19 cellular contexts compared by ENCODE assay signal in the genomic region with DNA sequence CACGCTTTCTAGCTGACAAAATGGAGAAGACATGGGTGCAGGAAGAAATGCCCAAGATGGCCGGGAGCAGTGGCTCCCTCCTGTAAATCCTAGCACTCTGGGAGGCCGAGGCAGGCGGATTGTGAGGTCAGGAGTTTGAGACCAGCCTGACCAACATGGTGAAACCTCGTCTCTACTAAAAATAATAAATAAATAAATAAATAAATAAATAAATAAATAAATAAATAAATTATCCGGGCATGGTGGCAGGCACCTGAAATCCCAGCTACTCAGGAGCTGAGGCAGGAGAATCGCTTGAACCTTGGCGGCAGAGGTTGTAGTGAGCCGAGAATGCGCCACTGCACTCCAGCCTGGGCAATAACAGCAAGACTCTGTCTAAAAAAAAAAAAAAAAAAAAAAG. TPM values are rescaled to one million over a fixed set of nuclear protein-coding genes. Genes with fewer than 3 reads are reported as not detected.
"Had no signal": no experiment of that assay in that cellular context is flagged by ENCODE, and none has a peak within 500 bp of the region (broad histone marks: within the 10 kb centered on the region; RNA-seq: fewer than 3 reads in every experiment).

No MANE protein-coding gene starts in this region.

RNA-seq across cellular contexts. Expression of a gene that starts 5.9 kb away (rescaled TPM):
- total RNA-seq: kidney epithelial cell; left cardiac atrium; left colon; left lobe of liver; left ventricle myocardium inferior; left ventricle myocardium superior; lower leg skin; lung microvascular endothelial cell; mammary epithelial cell; mesenteric fat pad; mesothelial cell of epicardium; mononuclear cell; mucosa of descending colon; mucosa of gallbladder; naive thymus-derived CD4-positive, alpha-beta T cell; naive thymus-derived CD8-positive, alpha-beta T cell had no signal
- polyA plus RNA-seq: hepatocyte; immature natural killer cell; keratinocyte; naive thymus-derived CD4-positive, alpha-beta T cell; naive thymus-derived CD8-positive, alpha-beta T cell had no signal
